In genomic region chr7:134174797-134175261, GRCh38 we compare ENCODE assay signal across 9 cellular contexts. TPM values are rescaled to one million over a fixed set of nuclear protein-coding genes. Genes with fewer than 3 reads are reported as not detected.
DNase-seq lines count a peak whose midpoint lies in the region; ATAC-seq, FAIRE-seq and TF ChIP-seq lines count a peak whose summit lies in the region.
"Had no signal": no experiment of that assay in that cellular context is flagged by ENCODE, and none has a peak within 500 bp of the region (broad histone marks: within the 10 kb centered on the region; RNA-seq: fewer than 3 reads in every experiment).

No MANE protein-coding gene starts in this region.

- no peak overlapping the region for H3K27ac ChIP-seq in astrocyte (ENCODE audit: low read depth, low read length)
- peak overlapping the region; percentile 45 for H3K27ac ChIP-seq in neutrophil
- H3K27ac ChIP-seq in tibial artery = no peak overlapping the region
- H3K27ac ChIP-seq: SK-N-MC had no signal

- CTCF ChIA-PET in GM10248 (lab: Yijun Ruan, JAX) = interaction anchor here (0.8 to 1.3 kb wide), 3 partner anchors 13 to 21 kb away, joined by 3 read pairs; no protein-coding TSS in a partner anchor

- H3K4me2 ChIP-seq in astrocyte (ENCODE audit: low read length) = no peak overlapping the region

- H3K9me3 ChIP-seq in astrocyte (ENCODE audit: insufficient read depth, low read depth, low read length) (no peaks in the 10 kb centered on the region), neutrophil (no peaks in the 10 kb centered on the region), tibial artery (no peaks in the 10 kb centered on the region)

- H3K9ac ChIP-seq in astrocyte (ENCODE audit: low read length) = no peak overlapping the region

- ATAC-seq in GM21717 (IDR thresholded peaks at IDR 0.05; ENCODE audit: unreplicated experiment) = peak; percentile 94

- H3K27me3 Mint-ChIP-seq in astrocyte (ENCODE audit: low read depth, unreplicated experiment) = no peaks in the 10 kb centered on the region

- no peak overlapping the region for H3K4me3 Mint-ChIP-seq in astrocyte (ENCODE audit: unreplicated experiment)

- no peak overlapping the region for H2AFZ ChIP-seq in astrocyte (ENCODE audit: low read depth, low read length)

- TF ChIP-seq CTCF in GM10248 (IDR thresholded peaks at IDR 0.05; ENCODE audit: control extremely low read depth, extremely low read depth, low read depth, missing control alignments) = no peak
- no peak for TF ChIP-seq CTCF in astrocyte (IDR thresholded peaks at IDR 0.05; ENCODE audit: insufficient read depth, low read depth, low read length)
- no peak for TF ChIP-seq CTCF in neutrophil (IDR thresholded peaks at IDR 0.05)
- TF ChIP-seq CTCF in tibial artery (IDR thresholded peaks at IDR 0.05) = no peak

- no peaks in the 10 kb centered on the region for H3K36me3 ChIP-seq in astrocyte (ENCODE audit: insufficient read depth, low read length)
- no peaks in the 10 kb centered on the region for H3K36me3 ChIP-seq in neutrophil
- H3K36me3 ChIP-seq in tibial artery = no peaks in the 10 kb centered on the region

- POLR2A ChIA-PET in GM10248 (lab: Yijun Ruan, JAX) = no interaction called here

- no peaks in the 10 kb centered on the region for H3K36me3 Mint-ChIP-seq in astrocyte (ENCODE audit: low read depth, unreplicated experiment)

- H3K4me1 ChIP-seq in astrocyte (ENCODE audit: insufficient read depth, low read length) = no peaks in the 10 kb centered on the region
- H3K4me1 ChIP-seq in neutrophil (ENCODE audit: control insufficient read depth in 1 of 2, insufficient read depth in 1 of 2, low read depth in 1 of 2, low read length in 1 of 2) = peaks cover 3 to 19% of the 10 kb centered on the region in 2 experiments
- H3K4me1 ChIP-seq in tibial artery = no peaks in the 10 kb centered on the region

- DNase-seq in GM10248 (ENCODE audit: extremely low spot score) = peak; percentile 59
- peak; percentile 24 for DNase-seq in HTR-8/SVneo (ENCODE audit: insufficient read length, low spot score)
- DNase-seq in astrocyte (ENCODE audit: low read depth) = peak; percentile 75
- DNase-seq in tibial artery = no peak
- no peak for DNase-seq in NCI-H345 treated with DMSO at 0.1 percent for 48 hours (lab: John Stamatoyannopoulos, UW; ENCODE audit: unreplicated experiment)
- no peak for DNase-seq in medulla oblongata (ENCODE audit: extremely low spot score)

- no peak overlapping the region for H3K27ac Mint-ChIP-seq in astrocyte (ENCODE audit: unreplicated experiment)

- no peaks in the 10 kb centered on the region for H3K9me3 Mint-ChIP-seq in astrocyte (ENCODE audit: unreplicated experiment)

- peaks cover 14% of the 10 kb centered on the region for H3K4me1 Mint-ChIP-seq in astrocyte (ENCODE audit: low read depth, unreplicated experiment)

- H4K20me1 ChIP-seq in astrocyte (ENCODE audit: insufficient read depth, low read length) = no peaks in the 10 kb centered on the region

- intact Hi-C loops in tibial artery (cut with DNase I; ENCODE audit: low total_unique reads) = no loop called here

- H3K4me3 ChIP-seq in astrocyte (ENCODE audit: insufficient read depth, low read depth, low read length) = no peak overlapping the region
- no peak overlapping the region for H3K4me3 ChIP-seq in neutrophil (ENCODE audit: low read depth in 1 of 2, low read length in 1 of 2)
- H3K4me3 ChIP-seq in tibial artery = no peak overlapping the region
- H3K4me3 ChIP-seq: SK-N-MC had no signal

- FAIRE-seq in HTR-8/SVneo (lab: Jason Lieb, UNC) (no peak), astrocyte (lab: Jason Lieb, UNC) (peak; percentile 75)

- H3K79me2 ChIP-seq in astrocyte (ENCODE audit: insufficient read depth, low read length) = no peaks in the 10 kb centered on the region

- H3K27me3 ChIP-seq in astrocyte (ENCODE audit: insufficient read depth, low read length) = no peaks in the 10 kb centered on the region
- H3K27me3 ChIP-seq in neutrophil = no peaks in the 10 kb centered on the region
- H3K27me3 ChIP-seq in tibial artery = no peaks in the 10 kb centered on the region

RNA-seq across cellular contexts. Expression of gene LRGUK, which starts 47.7 kb away (rescaled TPM):
- total RNA-seq in astrocyte = 0.43 and 0.64 TPM in 2 replicates

Comparison
In these comparisons a context has a peak if more than half of its experiments do, and no peak if none do; other contexts are left out.
1. DNase-seq: peak in GM10248 (single experiment), HTR-8/SVneo (single experiment) and astrocyte (single experiment); none in tibial artery (0 of 2), NCI-H345 treated with DMSO at 0.1 percent for 48 hours (single experiment) and medulla oblongata (single experiment).